ENCODE assay signal across 6 cellular contexts in the genomic region with DNA sequence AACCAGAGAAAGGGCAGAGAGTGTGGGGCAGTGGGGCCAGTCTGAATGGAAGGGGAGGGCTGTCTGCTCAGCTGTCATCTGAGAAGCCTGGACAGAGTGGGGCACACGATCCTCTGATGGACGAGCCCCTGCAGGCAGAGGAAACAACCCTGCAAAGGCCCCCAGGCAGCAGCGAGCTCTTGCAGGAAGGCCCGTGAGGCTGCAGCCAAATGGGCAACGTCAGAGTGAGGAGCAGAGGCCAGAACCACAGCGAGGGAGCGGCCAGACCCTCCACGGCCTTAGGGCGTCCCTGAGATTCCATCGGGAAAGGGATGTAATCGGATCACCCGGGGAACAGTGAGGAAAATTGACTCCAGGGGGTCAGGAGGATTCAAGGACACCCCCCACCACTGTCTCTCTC. TPM values are rescaled to one million over a fixed set of nuclear protein-coding genes. Genes with fewer than 3 reads are reported as not detected.
"Had no signal": no experiment of that assay in that cellular context is flagged by ENCODE, and none has a peak within 500 bp of the region (broad histone marks: within the 10 kb centered on the region; RNA-seq: fewer than 3 reads in every experiment).

No MANE protein-coding gene starts in this region.

RNA-seq across cellular contexts. Expression of gene LILRB1, which starts 5.8 kb away (rescaled TPM):
- total RNA-seq: GM23248, H4, H7, HT-29, IMR-90, K562 had no signal
- polyA plus RNA-seq: IMR-90, K562 had no signal

RNA-seq across cellular contexts. Expression of gene LILRB4, which starts 26.7 kb away (rescaled TPM):
- total RNA-seq: GM23248, H4, H7, HT-29, IMR-90, K562 had no signal
- polyA plus RNA-seq: GM23248, IMR-90, K562 had no signal

RNA-seq across cellular contexts. Expression of gene LILRA1, which starts 42.7 kb away (rescaled TPM):
- total RNA-seq: GM23248, H4, H7, HT-29, IMR-90, K562 had no signal
- polyA plus RNA-seq: GM23248, IMR-90, K562 had no signal
